ENCODE assay signal across 14 cellular contexts in the genomic region with DNA sequence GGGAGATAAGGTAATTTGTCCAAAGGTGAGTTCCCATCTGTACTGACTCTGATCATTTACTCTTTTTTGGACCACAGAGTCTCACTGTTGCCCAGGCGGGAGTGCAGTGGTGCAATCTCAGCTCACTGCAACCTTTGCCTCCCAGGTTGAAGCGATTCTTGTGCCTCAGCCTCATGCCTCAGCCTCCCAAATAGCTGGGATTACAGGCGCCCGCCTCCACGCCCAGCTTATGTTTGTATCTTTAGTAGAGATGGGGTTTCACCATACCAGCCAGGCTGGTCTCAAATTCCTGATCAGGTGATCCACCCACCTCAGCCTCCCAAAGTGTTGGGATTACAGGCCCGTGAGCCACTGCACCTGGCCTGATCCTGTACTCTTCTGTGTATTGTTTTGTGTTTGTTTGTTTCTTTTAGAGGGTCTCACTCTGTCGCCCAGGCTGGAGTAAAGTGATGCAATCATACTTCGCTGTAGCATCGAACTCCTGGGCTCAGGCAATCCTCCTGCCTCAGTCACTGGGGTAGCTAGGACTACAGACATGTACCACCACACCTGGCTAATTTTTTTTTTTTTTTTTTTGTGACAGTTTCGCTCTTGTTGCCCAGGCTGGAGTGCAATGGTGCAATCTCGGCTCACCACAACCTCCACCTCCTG. TPM values are rescaled to one million over a fixed set of nuclear protein-coding genes. Genes with fewer than 3 reads are reported as not detected.
DNase-seq lines count a peak whose midpoint lies in the region; ATAC-seq and TF ChIP-seq lines count a peak whose summit lies in the region.
"Had no signal": no experiment of that assay in that cellular context is flagged by ENCODE, and none has a peak within 500 bp of the region (broad histone marks: within the 10 kb centered on the region; RNA-seq: fewer than 3 reads in every experiment).

No MANE protein-coding gene starts in this region.

- H3K4me3 Mint-ChIP-seq in stimulated activated naive CD8-positive, alpha-beta T cell treated with anti-CD3 and anti-CD28 coated beads, Interleukin-15, Interleukin-2, amounts not matched to agents 100 ng/mL and 50 ng/mL, for 24 hours, result peak overlapping the region; percentile 100
- H3K4me3 Mint-ChIP-seq in T-helper 17 cell, result peak overlapping the region; percentile 19

- H3K27ac ChIP-seq in ovary, result no peak overlapping the region
- H3K27ac ChIP-seq: SJCRH30 had no signal

- H3K9me3 ChIP-seq in T-helper 17 cell (ENCODE audit: control insufficient read depth, low read length, poor library complexity, severe bottlenecking) (no peaks in the 10 kb centered on the region), iPS-18c (ENCODE audit: control insufficient read depth, insufficient read depth, low read length) (no peaks in the 10 kb centered on the region), ovary (no peaks in the 10 kb centered on the region)
- H3K9me3 ChIP-seq: SJCRH30 had no signal

- H3K9me3 Mint-ChIP-seq in stimulated activated naive CD8-positive, alpha-beta T cell treated with anti-CD3 and anti-CD28 coated beads, Interleukin-15, Interleukin-2, amounts not matched to agents 100 ng/mL and 50 ng/mL, for 24 hours, result no peaks in the 10 kb centered on the region

- no peaks in the 10 kb centered on the region for H3K36me3 ChIP-seq in ovary

- 0 out of 2 replicates have a peak overlapping the region, but pooled peaks have one; percentile 15 for H3K4me3 ChIP-seq in iPS-18c (ENCODE audit: insufficient read depth, low read depth, low read length)
- no peak overlapping the region for H3K4me3 ChIP-seq in ovary
- H3K4me3 ChIP-seq: SJCRH30 had no signal

- no peak for DNase-seq in stimulated activated naive CD8-positive, alpha-beta T cell treated with anti-CD3 and anti-CD28 coated beads, Interleukin-15, Interleukin-2, amounts not matched to agents 100 U/mL and 50 U/mL, for 24 hours
- DNase-seq in T-helper 17 cell (no peak), RKO (ENCODE audit: low spot score) (no peak), ovary (no peak), NCI-H1092 treated with DMSO at 0.1 percent for 48 hours (lab: John Stamatoyannopoulos, UW) (no peak)
- DNase-seq: activated CD4-positive, CD25-positive, alpha-beta regulatory T cell; activated gamma-delta T cell treated with Interleukin-2 at 50 U/mL for 16 hours; NCI-H146; NCI-H82; SJCRH30; stimulated activated naive CD4-positive, alpha-beta T cell treated with Interleukin-2 at 50 U/mL for 16 hours had no signal

- WGBS in ovary, 3 donors, result 86 to 93% (median 92%) methylated on average over 11 of the region's 11 CpGs

- TF ChIP-seq EP300 in ovary (IDR thresholded peaks at IDR 0.05), result no peak

- H3K27me3 ChIP-seq in ovary, result no peaks in the 10 kb centered on the region
- H3K27me3 ChIP-seq: SJCRH30 had no signal

- no peaks in the 10 kb centered on the region for H3K27me3 Mint-ChIP-seq in stimulated activated naive CD8-positive, alpha-beta T cell treated with anti-CD3 and anti-CD28 coated beads, Interleukin-15, Interleukin-2, amounts not matched to agents 100 ng/mL and 50 ng/mL, for 24 hours
- no peaks in the 10 kb centered on the region for H3K27me3 Mint-ChIP-seq in T-helper 17 cell

- intact Hi-C loops in ovary (cut with DNase I), result loop anchor here in 1 of 4 donors (10.0 kb wide), 1 partner anchor 80 kb away; no protein-coding TSS in a partner anchor

- peaks cover 89% of the 10 kb centered on the region for H3K36me3 Mint-ChIP-seq in stimulated activated naive CD8-positive, alpha-beta T cell treated with anti-CD3 and anti-CD28 coated beads, Interleukin-15, Interleukin-2, amounts not matched to agents 100 ng/mL and 50 ng/mL, for 24 hours (ENCODE audit: low read depth)
- H3K36me3 Mint-ChIP-seq in T-helper 17 cell (ENCODE audit: low read depth), result no peaks in the 10 kb centered on the region

- TF ChIP-seq CTCF in ovary (IDR thresholded peaks at IDR 0.05), result no peak

- peaks cover 74% of the 10 kb centered on the region for H3K4me1 Mint-ChIP-seq in stimulated activated naive CD8-positive, alpha-beta T cell treated with anti-CD3 and anti-CD28 coated beads, Interleukin-15, Interleukin-2, amounts not matched to agents 100 ng/mL and 50 ng/mL, for 24 hours (ENCODE audit: low read depth)
- peaks cover 36% of the 10 kb centered on the region for H3K4me1 Mint-ChIP-seq in T-helper 17 cell

- TF ChIP-seq POLR2A in ovary (IDR thresholded peaks at IDR 0.05), result no peak

- ATAC-seq in stimulated activated naive CD8-positive, alpha-beta T cell treated with anti-CD3 and anti-CD28 coated beads, Interleukin-15, Interleukin-2, amounts not matched to agents 100 U/mL and 50 U/mL, for 24 hours, result no peak
- no peak for ATAC-seq in T-helper 17 cell
- ATAC-seq in HG03039 (IDR thresholded peaks at IDR 0.05; ENCODE audit: unreplicated experiment), result no peak

- peak overlapping the region; percentile 81 for H3K27ac Mint-ChIP-seq in stimulated activated naive CD8-positive, alpha-beta T cell treated with anti-CD3 and anti-CD28 coated beads, Interleukin-15, Interleukin-2, amounts not matched to agents 100 ng/mL and 50 ng/mL, for 24 hours
- H3K27ac Mint-ChIP-seq in T-helper 17 cell, result no peak overlapping the region

- H3K4me1 ChIP-seq in ovary (ENCODE audit: insufficient read depth), result peaks cover 6% of the 10 kb centered on the region

RNA-seq across cellular contexts. Expression of gene NOLC1, which starts 2.4 kb away (rescaled TPM):
- 10 to 100 TPM; 46.1 to 48.0 TPM for total RNA-seq in T-helper 17 cell
- total RNA-seq in ovary, result 10 to 100 TPM; 32.7 to 68.1 (median 50.2) TPM
- 10 to 100 TPM; 32.0 to 88.8 TPM for polyA plus RNA-seq in ovary

RNA-seq across cellular contexts. Expression of gene PPRC1, which starts 21.8 kb away (rescaled TPM):
- 10 to 100 TPM; 38.3 to 41.0 TPM for total RNA-seq in T-helper 17 cell
- total RNA-seq in ovary, result 10 to 100 TPM; 11.8 to 68.7 (median 44.5) TPM
- polyA plus RNA-seq in ovary, result 10 to 100 TPM; 17.4 to 18.1 TPM

RNA-seq across cellular contexts. Expression of gene LDB1, which starts 34.4 kb away (rescaled TPM):
- 100 to 1,000 TPM; 104 to 112 TPM for total RNA-seq in T-helper 17 cell
- 100 to 1,000 TPM in 4 of 7 donors, 10 to 100 TPM in 3; 59.0 to 141 (median 113) TPM for total RNA-seq in ovary
- polyA plus RNA-seq in ovary, result 10 to 100 TPM; 72.0 to 93.2 TPM
